Comparison of ENCODE assay signal across 8 cellular contexts in the genomic region with DNA sequence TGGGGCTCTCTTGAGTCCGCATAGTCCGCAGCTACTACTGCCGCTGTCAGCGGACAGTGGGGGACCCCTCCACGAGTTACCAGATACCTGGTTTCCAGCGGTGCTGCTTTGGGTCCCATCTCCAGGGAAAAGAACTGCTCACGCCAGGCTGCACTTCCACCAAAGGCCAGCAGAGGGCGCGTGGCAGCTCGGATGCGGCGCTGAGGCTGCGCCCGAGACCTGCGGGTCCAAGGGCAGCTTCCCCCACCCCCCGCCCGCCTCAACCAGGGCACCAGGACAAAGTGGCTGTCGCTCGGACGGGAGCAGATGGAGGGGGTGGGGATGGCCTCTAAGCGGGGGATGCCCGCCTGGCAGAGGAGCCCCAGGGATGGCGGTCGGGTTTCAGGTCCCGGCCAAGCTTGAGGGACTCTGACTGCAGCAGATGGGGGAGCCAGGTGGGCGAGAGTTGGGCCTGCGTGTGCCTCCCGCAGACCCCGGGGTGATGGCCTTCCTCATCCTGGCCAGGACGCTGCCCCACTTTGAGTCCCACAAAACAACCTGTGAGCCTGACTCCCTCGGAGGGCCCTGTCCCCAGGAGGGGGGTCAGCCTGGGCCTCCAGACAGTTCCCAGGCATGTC. TPM values are rescaled to one million over a fixed set of nuclear protein-coding genes. Genes with fewer than 3 reads are reported as not detected.
DNase-seq lines count a peak whose midpoint lies in the region; ATAC-seq, FAIRE-seq and TF ChIP-seq lines count a peak whose summit lies in the region.

No MANE protein-coding gene starts in this region.

- no peak for TF ChIP-seq POLR2A in NB4 (IDR thresholded peaks at IDR 0.05; ENCODE audit: extremely low read depth, insufficient read length)
- TF ChIP-seq POLR2A in HepG2 (IDR thresholded peaks at IDR 0.05; ENCODE audit: insufficient read depth in 1 of 2, low read depth in 2 of 2, low read length in 2 of 2): no peak

- TF ChIP-seq EP300 in HepG2 (IDR thresholded peaks at IDR 0.05; ENCODE audit: low read depth in 2 of 2, low read length in 2 of 2) (no peak), HepG2 (CRISPR knock-in tag; IDR thresholded peaks at IDR 0.05; ENCODE audit: borderline replicate concordance) (no peak)

- H2BK5ac ChIP-seq in neuronal stem cell (ENCODE audit: low read length): no peak overlapping the region

- H3K4me2 ChIP-seq in HepG2 (ENCODE audit: low read depth, low read length): no peak overlapping the region
- no peak overlapping the region for H3K4me2 ChIP-seq in neuronal stem cell (ENCODE audit: insufficient read depth, low read length, poor library complexity, severe bottlenecking)

- H3K27ac ChIP-seq in HepG2 (ENCODE audit: extremely low read length, insufficient read depth, low read length) (no peak overlapping the region), aorta (ENCODE audit: low read depth in 1 of 2, low read length in 2 of 2) (no peak overlapping the region), neuronal stem cell (replicated peaks; ENCODE audit: low read length) (no peak overlapping the region)

- ATAC-seq in HepG2 (no peak; the same call in 2 of the 3 replicates), aorta (ENCODE audit: low FRiP score) (peak; percentile 45)

- TF ChIP-seq RAD21 in HepG2 (CRISPR knock-in tag; IDR thresholded peaks at IDR 0.05): no peak

- H3K23ac ChIP-seq in neuronal stem cell (ENCODE audit: low read depth, low read length, poor library complexity): no peak overlapping the region

- H3K4me3 ChIP-seq in NB4 (ENCODE audit: low read depth, low read length): no peak overlapping the region
- H3K4me3 ChIP-seq in HepG2 (replicated peaks in 1 of 3; ENCODE audit: insufficient read depth in 1 of 3, low read depth in 2 of 3, low read length in 3 of 3): no peak overlapping the region
- H3K4me3 ChIP-seq in aorta (ENCODE audit: low read length in 2 of 2): no peak overlapping the region
- no peak overlapping the region for H3K4me3 ChIP-seq in neuronal stem cell (ENCODE audit: low read length in 2 of 2)

- H3K14ac ChIP-seq in neuronal stem cell (ENCODE audit: low read length): no peak overlapping the region

- no peak overlapping the region for H4K8ac ChIP-seq in neuronal stem cell (ENCODE audit: low read depth, low read length)

- intact Hi-C loops in HepG2 (cut with micrococcal nuclease; ENCODE audit: unreplicated experiment) (loop anchor here (5.0 kb wide), 1 partner anchor 434 kb away; no protein-coding TSS in a partner anchor), aorta (cut with DNase I) (loop anchor here (2.0 to 5.0 kb wide), 2 partner anchors 436 to 439 kb away; no protein-coding TSS in a partner anchor)

- H3K9ac ChIP-seq in HepG2 (ENCODE audit: insufficient read depth, low read depth, low read length) (no peak overlapping the region), neuronal stem cell (ENCODE audit: low read depth, low read length, poor library complexity) (no peak overlapping the region)

- no peak overlapping the region for H3K4me3 Mint-ChIP-seq in activated naive CD4-positive, alpha-beta T cell treated with anti-CD3 and anti-CD28 coated beads, Interleukin-2, amount 10 ng/mL, durations not matched to agents 7 days and 5 days

- no peak overlapping the region for H2BK12ac ChIP-seq in neuronal stem cell (ENCODE audit: low read length)

- CTCF ChIA-PET in activated naive CD4-positive, alpha-beta T cell treated with anti-CD3 and anti-CD28 coated beads, Interleukin-2, amount 10 ng/mL, durations not matched to agents 7 days and 5 days (lab: Charles Lee): interaction anchor here (1.0 kb wide), 1 partner anchor 439 kb away, joined by 5 read pairs; no protein-coding TSS in a partner anchor
- CTCF ChIA-PET in HepG2 (lab: Yijun Ruan, JAX; ENCODE audit: low intra/inter-chr PET ratio, low total read pairs): no interaction called here

- H3K79me1 ChIP-seq in neuronal stem cell (ENCODE audit: low read depth, low read length): no peaks in the 10 kb centered on the region

- H3K27me3 Mint-ChIP-seq in activated naive CD4-positive, alpha-beta T cell treated with anti-CD3 and anti-CD28 coated beads, Interleukin-2, amount 10 ng/mL, durations not matched to agents 7 days and 5 days: no peaks in the 10 kb centered on the region

- no peak overlapping the region for H2BK120ac ChIP-seq in neuronal stem cell (ENCODE audit: low read depth, low read length)

- FAIRE-seq in HepG2 (lab: Jason Lieb, UNC): no peak

- TF ChIP-seq CTCF in AG09319 (IDR thresholded peaks at IDR 0.05; ENCODE audit: low read depth, low read length) (peak; percentile 20), NB4 (IDR thresholded peaks at IDR 0.05; ENCODE audit: low read depth, low read length) (peak; percentile 74), HepG2 (CRISPR knock-in tag; IDR thresholded peaks at IDR 0.05) (peak; percentile 25; the same call in 1 of the 2 replicates)

- no peak overlapping the region for H3K4ac ChIP-seq in neuronal stem cell (ENCODE audit: low read length)

- H3K4me1 ChIP-seq in HepG2 (ENCODE audit: insufficient read depth, low read length) (no peaks in the 10 kb centered on the region), aorta (ENCODE audit: control insufficient read depth in 1 of 2, insufficient read depth in 2 of 2, low read length in 2 of 2) (no peaks in the 10 kb centered on the region), neuronal stem cell (ENCODE audit: control insufficient read depth in 2 of 2, insufficient read depth in 1 of 2, low read depth in 1 of 2, low read length in 2 of 2) (no peaks in the 10 kb centered on the region)

- peaks cover 19% of the 10 kb centered on the region for H3K9me3 Mint-ChIP-seq in activated naive CD4-positive, alpha-beta T cell treated with anti-CD3 and anti-CD28 coated beads, Interleukin-2, amount 10 ng/mL, durations not matched to agents 7 days and 5 days

- H3K9me3 ChIP-seq in HepG2 (ENCODE audit: low read length) (peaks cover 74% of the 10 kb centered on the region), aorta (ENCODE audit: control insufficient read depth, low read length) (peaks cover 4% of the 10 kb centered on the region), neuronal stem cell (replicated peaks in 1 of 2; ENCODE audit: control insufficient read depth in 2 of 2, insufficient read depth in 1 of 2, low read depth in 1 of 2, low read length in 2 of 2) (peaks cover 0 to 37% of the 10 kb centered on the region in 2 donors)

- H3K36me3 ChIP-seq in HepG2 (replicated peaks in 1 of 2; ENCODE audit: control insufficient read depth in 1 of 2, insufficient read depth in 2 of 2, low read length in 2 of 2) (no peaks in the 10 kb centered on the region), aorta (ENCODE audit: control insufficient read depth in 1 of 2, insufficient read depth in 2 of 2, low read length in 1 of 2) (no peaks in the 10 kb centered on the region), neuronal stem cell (replicated peaks in 1 of 2; ENCODE audit: control insufficient read depth in 2 of 2, insufficient read depth in 2 of 2, low read length in 2 of 2) (no peaks in the 10 kb centered on the region)

- no TSS peak for BruUV-seq in HepG2 (replicated peaks; lab: Mats Ljungman, UMichigan)

- DNase-seq in AG09319 (ENCODE audit: extremely low read depth, low read depth): no peak
- peak; percentile 27 for DNase-seq in NB4 (ENCODE audit: low read depth)
- peak; percentile 27 for DNase-seq in activated naive CD4-positive, alpha-beta T cell treated with anti-CD3 and anti-CD28 coated beads, Interleukin-2, amount 10 ng/mL, durations not matched to agents 7 days and 5 days
- DNase-seq in HepG2 (ENCODE audit: low spot score): no peak
- DNase-seq in aorta: no peak
- DNase-seq in UCSD-AML1 (lab: John Stamatoyannopoulos, UW; ENCODE audit: unreplicated experiment): no peak
- no peak for DNase-seq in neuronal stem cell (ENCODE audit: low spot score)
- DNase-seq in NCI-H187 treated with DMSO at 0.1 percent for 48 hours (lab: John Stamatoyannopoulos, UW): no peak

- in situ Hi-C loops in HepG2 (cut with HindIII; ENCODE audit: extremely low pct_ligation_motif_present, low pct_unique_long_range_greater_than_20kb): loop anchor here (25.0 kb wide), 1 partner anchor 429 kb away; no protein-coding TSS in a partner anchor

- no peak overlapping the region for H4K91ac ChIP-seq in neuronal stem cell (ENCODE audit: low read depth, low read length, poor library complexity)

- WGBS in HepG2 (ENCODE audit: low lambda C conversion rate): 43% methylated on average over 6 of the region's 31 CpGs
- WGBS in aorta, 2 donors: 15 to 25% methylated on average over 29 to 31 of the region's 31 CpGs
- WGBS in neuronal stem cell (ENCODE audit: extremely low coverage in 2 of 2, insufficient read length in 2 of 2, insufficient replicate concordance in 1 of 2), 2 donors: no CpG with 5 or more reads among the region's 31 CpGs

- no peak overlapping the region for H3K27ac Mint-ChIP-seq in activated naive CD4-positive, alpha-beta T cell treated with anti-CD3 and anti-CD28 coated beads, Interleukin-2, amount 10 ng/mL, durations not matched to agents 7 days and 5 days

- no peak overlapping the region for H2BK15ac ChIP-seq in neuronal stem cell (ENCODE audit: low read length)

- H2AK5ac ChIP-seq in neuronal stem cell (ENCODE audit: low read depth, low read length): no peak overlapping the region

- H3K27me3 ChIP-seq in HepG2 (ENCODE audit: control insufficient read depth in 1 of 2, insufficient read depth in 2 of 2, low read length in 2 of 2) (no peaks in the 10 kb centered on the region), aorta (ENCODE audit: control insufficient read depth in 1 of 2, insufficient read depth in 2 of 2, low read length in 1 of 2) (no peaks in the 10 kb centered on the region), neuronal stem cell (ENCODE audit: control insufficient read depth in 3 of 3, insufficient read depth in 3 of 3, low read depth in 1 of 3, low read length in 3 of 3) (no peaks in the 10 kb centered on the region)

- no peaks in the 10 kb centered on the region for H3K36me3 Mint-ChIP-seq in activated naive CD4-positive, alpha-beta T cell treated with anti-CD3 and anti-CD28 coated beads, Interleukin-2, amount 10 ng/mL, durations not matched to agents 7 days and 5 days

- no peaks in the 10 kb centered on the region for H4K20me1 ChIP-seq in HepG2 (ENCODE audit: insufficient read depth, low read length)

- H2AFZ ChIP-seq in HepG2 (ENCODE audit: low read length) (no peak overlapping the region), neuronal stem cell (ENCODE audit: low read length) (no peak overlapping the region)

- POLR2A ChIA-PET in HepG2 (lab: Yijun Ruan, JAX): no interaction called here

- no peaks in the 10 kb centered on the region for H3K79me2 ChIP-seq in HepG2 (ENCODE audit: insufficient read depth, low read length)

- H3K18ac ChIP-seq in neuronal stem cell (ENCODE audit: low read length): no peak overlapping the region

- H3K4me1 Mint-ChIP-seq in activated naive CD4-positive, alpha-beta T cell treated with anti-CD3 and anti-CD28 coated beads, Interleukin-2, amount 10 ng/mL, durations not matched to agents 7 days and 5 days: no peaks in the 10 kb centered on the region

RNA-seq across cellular contexts. Expression of a gene that starts 23.8 kb away (rescaled TPM):
- not detected in 2 replicates for total RNA-seq in HepG2 (2016; rRNA removed; fragmentation: Illumina TruSeq; extraction: Trizol)
- not detected in 2 replicates for total RNA-seq in HepG2 (2016; cell fraction: cytosol; rRNA removed; fragmentation: Illumina TruSeq; extraction: Trizol; ENCODE audit: low read depth)
- not detected in 2 replicates for total RNA-seq in HepG2 (2016; cell fraction: insoluble cytoplasmic fraction; rRNA removed; fragmentation: Illumina TruSeq; extraction: Trizol)
- not detected in 2 replicates for total RNA-seq in HepG2 (2016; cell fraction: membrane; rRNA removed; fragmentation: Illumina TruSeq; extraction: Trizol)
- not detected in 2 replicates for total RNA-seq in HepG2 (2016; cell fraction: nucleus; rRNA removed; fragmentation: Illumina TruSeq; extraction: Trizol)
- not detected in 2 replicates for polyA plus RNA-seq in HepG2 (2011; rRNA removed)
- not detected in 2 replicates for polyA plus RNA-seq in HepG2 (2011; cell fraction: cytosol; rRNA removed)
- not detected in 2 replicates for polyA plus RNA-seq in HepG2 (2011; cell fraction: nucleus; rRNA removed)
- not detected in 2 replicates for polyA plus RNA-seq in HepG2 (2012)
- polyA plus RNA-seq in HepG2 (2016; cell fraction: cytosol; fragmentation: Illumina TruSeq; extraction: Trizol; ENCODE audit: low read depth): not detected in 2 replicates
- not detected in 2 replicates for polyA plus RNA-seq in HepG2 (2016; cell fraction: insoluble cytoplasmic fraction; fragmentation: Illumina TruSeq; extraction: Trizol; ENCODE audit: low read depth)
- not detected in 2 replicates for polyA plus RNA-seq in HepG2 (2016; cell fraction: membrane; fragmentation: Illumina TruSeq; extraction: Trizol; ENCODE audit: low read depth)
- not detected in 2 replicates for polyA plus RNA-seq in HepG2 (2016; cell fraction: nucleus; fragmentation: Illumina TruSeq; extraction: Trizol; ENCODE audit: insufficient read depth, low read depth)
- not detected in 2 replicates for polyA minus RNA-seq in HepG2 (2011; rRNA and poly(A)+ RNA removed; ENCODE audit: low replicate concordance)
- not detected in 2 replicates for polyA minus RNA-seq in HepG2 (2011; cell fraction: cytosol; rRNA and poly(A)+ RNA removed)
- not detected in 2 replicates for polyA minus RNA-seq in HepG2 (2011; cell fraction: nucleus; rRNA and poly(A)+ RNA removed)
- total RNA-seq in aorta: not detected
- not detected for polyA plus RNA-seq in aorta
- not detected for polyA plus RNA-seq in neuronal stem cell (2013, experiment 1 of 2)
- polyA plus RNA-seq in neuronal stem cell (2013, experiment 2 of 2): not detected

RNA-seq across cellular contexts. Expression of a gene that starts 45.0 kb away (rescaled TPM):
- total RNA-seq in HepG2 (2016; rRNA removed; fragmentation: Illumina TruSeq; extraction: Trizol) (not detected in 2 replicates), aorta (not detected)
- not detected in 2 replicates for total RNA-seq in HepG2 (2016; cell fraction: cytosol; rRNA removed; fragmentation: Illumina TruSeq; extraction: Trizol; ENCODE audit: low read depth)
- total RNA-seq in HepG2 (2016; cell fraction: insoluble cytoplasmic fraction; rRNA removed; fragmentation: Illumina TruSeq; extraction: Trizol): not detected in 2 replicates
- total RNA-seq in HepG2 (2016; cell fraction: membrane; rRNA removed; fragmentation: Illumina TruSeq; extraction: Trizol): not detected in 2 replicates
- not detected in 2 replicates for total RNA-seq in HepG2 (2016; cell fraction: nucleus; rRNA removed; fragmentation: Illumina TruSeq; extraction: Trizol)
- polyA plus RNA-seq in HepG2 (2011; rRNA removed) (not detected in 2 replicates), aorta (not detected)
- not detected in 2 replicates for polyA plus RNA-seq in HepG2 (2011; cell fraction: cytosol; rRNA removed)
- polyA plus RNA-seq in HepG2 (2011; cell fraction: nucleus; rRNA removed): not detected in 2 replicates
- not detected in 2 replicates for polyA plus RNA-seq in HepG2 (2012)
- polyA plus RNA-seq in HepG2 (2016; cell fraction: cytosol; fragmentation: Illumina TruSeq; extraction: Trizol; ENCODE audit: low read depth): not detected in 2 replicates
- polyA plus RNA-seq in HepG2 (2016; cell fraction: insoluble cytoplasmic fraction; fragmentation: Illumina TruSeq; extraction: Trizol; ENCODE audit: low read depth): not detected in 2 replicates
- polyA plus RNA-seq in HepG2 (2016; cell fraction: membrane; fragmentation: Illumina TruSeq; extraction: Trizol; ENCODE audit: low read depth): not detected in 2 replicates
- not detected in 2 replicates for polyA plus RNA-seq in HepG2 (2016; cell fraction: nucleus; fragmentation: Illumina TruSeq; extraction: Trizol; ENCODE audit: insufficient read depth, low read depth)
- not detected in 2 replicates for polyA minus RNA-seq in HepG2 (2011; rRNA and poly(A)+ RNA removed; ENCODE audit: low replicate concordance)
- polyA minus RNA-seq in HepG2 (2011; cell fraction: cytosol; rRNA and poly(A)+ RNA removed): not detected in 2 replicates
- not detected in 2 replicates for polyA minus RNA-seq in HepG2 (2011; cell fraction: nucleus; rRNA and poly(A)+ RNA removed)
- polyA plus RNA-seq in neuronal stem cell (2013, experiment 1 of 2): not detected
- not detected for polyA plus RNA-seq in neuronal stem cell (2013, experiment 2 of 2)

Comparison
In these comparisons a context has a peak if more than half of its experiments do, and no peak if none do; other contexts are left out.
1. DNase-seq: peak in NB4 (single experiment) and activated naive CD4-positive, alpha-beta T cell treated with anti-CD3 and anti-CD28 coated beads, Interleukin-2, amount 10 ng/mL, durations not matched to agents 7 days and 5 days (single experiment); none in AG09319 (single experiment), HepG2 (single experiment), aorta (0 of 2), UCSD-AML1 (single experiment), neuronal stem cell (single experiment) and NCI-H187 treated with DMSO at 0.1 percent for 48 hours (single experiment).
2. CTCF ChIP-seq: peak in every context shown above with its lines; median percentile 74 in NB4; 25 in HepG2; 20 in AG09319.